ENCODE assay signal across 23 cellular contexts in the genomic region with DNA sequence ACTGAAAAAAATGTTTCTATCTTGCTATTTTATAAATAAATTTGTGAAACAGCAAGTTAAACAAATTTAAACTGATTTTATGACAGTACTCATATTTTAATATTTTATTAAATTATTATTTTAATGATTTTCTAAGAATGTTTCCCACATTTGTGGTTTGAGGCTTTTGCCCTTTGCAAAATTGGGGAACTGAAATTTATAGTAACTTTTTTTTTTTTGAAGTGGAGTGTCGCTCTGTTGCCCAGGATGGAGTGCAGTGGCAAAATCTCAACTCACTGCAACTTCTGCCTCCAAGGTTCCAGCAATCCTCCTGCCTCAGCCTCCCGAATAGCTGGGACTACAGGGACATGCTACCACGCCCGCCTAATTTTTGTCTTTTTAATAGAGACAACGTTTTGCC.
"Had no signal": no experiment of that assay in that cellular context is flagged by ENCODE, and none has a peak within 500 bp of the region (broad histone marks: within the 10 kb centered on the region; RNA-seq: fewer than 3 reads in every experiment).

No MANE protein-coding gene starts in this region.

- H3K4me1 Mint-ChIP-seq: activated naive CD8-positive, alpha-beta T cell treated with anti-CD3 and anti-CD28 coated beads for 36 hours; natural killer cell had no signal

- H3K27ac Mint-ChIP-seq: activated CD4-positive, alpha-beta memory T cell treated with anti-CD3 and anti-CD28 coated beads for 36 hours; activated naive CD8-positive, alpha-beta T cell treated with anti-CD3 and anti-CD28 coated beads for 36 hours; natural killer cell; type B pancreatic cell had no signal

- H3K4me3 ChIP-seq: left lung, lung, pancreas, psoas muscle, right atrium auricular region, spleen, thoracic aorta, vagina had no signal

- H3K4me3 Mint-ChIP-seq: activated CD4-positive, alpha-beta memory T cell treated with anti-CD3 and anti-CD28 coated beads for 36 hours; activated naive CD8-positive, alpha-beta T cell treated with anti-CD3 and anti-CD28 coated beads for 36 hours; natural killer cell; type B pancreatic cell had no signal

- H3K36me3 Mint-ChIP-seq: activated CD4-positive, alpha-beta memory T cell treated with anti-CD3 and anti-CD28 coated beads for 36 hours; activated naive CD8-positive, alpha-beta T cell treated with anti-CD3 and anti-CD28 coated beads for 36 hours; natural killer cell; type B pancreatic cell had no signal

- H3K9me3 Mint-ChIP-seq: activated CD4-positive, alpha-beta memory T cell treated with anti-CD3 and anti-CD28 coated beads for 36 hours; activated naive CD8-positive, alpha-beta T cell treated with anti-CD3 and anti-CD28 coated beads for 36 hours; natural killer cell; type B pancreatic cell had no signal

- ATAC-seq: foreskin keratinocyte, left lung, natural killer cell, pancreas, psoas muscle had no signal

- DNase-seq: activated CD4-positive, alpha-beta memory T cell treated with anti-CD3 and anti-CD28 coated beads for 36 hours; activated CD4-positive, alpha-beta T cell treated with anti-CD3 and anti-CD28 coated beads for 48 hours; activated naive CD4-positive, alpha-beta T cell treated with Interleukin-2 at 50 U/mL for 16 hours; activated naive CD8-positive, alpha-beta T cell treated with anti-CD3 and anti-CD28 coated beads for 36 hours; activated T-cell treated with anti-CD3 and anti-CD28 coated beads, Interleukin-2, amount 50 U/mL, for 48 hours; central memory CD4-positive, alpha-beta T cell; effector memory CD4-positive, alpha-beta T cell; foreskin keratinocyte; glutamatergic neuron; hippocampal formation; kidney glomerular epithelial cell; left lung; natural killer cell; pancreas; psoas muscle; spleen; stimulated activated CD4-positive, alpha-beta T cell treated with anti-CD3 and anti-CD28 coated beads, Interleukin-4, amount 100 ng/mL, for 1 hour; stimulated activated naive CD4-positive, alpha-beta T cell treated with Interleukin-2 at 50 U/mL for 16 hours had no signal
